In genomic region chr4:182384496-182385155, GRCh38 we compare ENCODE assay signal across 20 cellular contexts.
DNase-seq lines count a peak whose midpoint lies in the region; ATAC-seq and TF ChIP-seq lines count a peak whose summit lies in the region.
"Had no signal": no experiment of that assay in that cellular context is flagged by ENCODE, and none has a peak within 500 bp of the region (broad histone marks: within the 10 kb centered on the region; RNA-seq: fewer than 3 reads in every experiment).

No MANE protein-coding gene starts in this region.

- peaks cover 17% of the 10 kb centered on the region for H3K4me1 Mint-ChIP-seq in neural crest cell
- H3K4me1 Mint-ChIP-seq: naive thymus-derived CD4-positive, alpha-beta T cell had no signal

- no peak for ATAC-seq in GM21825 (IDR thresholded peaks at IDR 0.05; ENCODE audit: unreplicated experiment)
- ATAC-seq: naive thymus-derived CD4-positive, alpha-beta T cell had no signal

- H3K4me3 ChIP-seq in NT2/D1 (ENCODE audit: insufficient read length, low read depth) (no peak overlapping the region), hepatocyte (no peak overlapping the region)
- H3K4me3 ChIP-seq: adrenal gland, BLaER1, prostate gland, uterus had no signal

- no peaks in the 10 kb centered on the region for H3K9me2 ChIP-seq in hepatocyte (replicated peaks; ENCODE audit: insufficient read depth)

- peak overlapping the region; percentile 58 for H2AFZ ChIP-seq in hepatocyte

- H4K20me1 ChIP-seq in hepatocyte (ENCODE audit: insufficient read depth, poor library complexity, severe bottlenecking), result no peaks in the 10 kb centered on the region
- H4K20me1 ChIP-seq: BLaER1 had no signal

- H3K4me1 ChIP-seq in NT2/D1 (ENCODE audit: insufficient read depth, insufficient read length) (peaks cover 3% of the 10 kb centered on the region), hepatocyte (ENCODE audit: insufficient read depth) (peaks cover 4% of the 10 kb centered on the region)
- H3K4me1 ChIP-seq: prostate gland, uterus had no signal

- no peak overlapping the region for H3K4me2 ChIP-seq in hepatocyte
- H3K4me2 ChIP-seq: BLaER1 had no signal

- peak overlapping the region; percentile 72 for H3K27ac Mint-ChIP-seq in neural crest cell (ENCODE audit: unreplicated experiment)
- H3K27ac Mint-ChIP-seq: activated T-cell treated with anti-CD3 and anti-CD28 coated beads, Interleukin-2, amount 50 U/mL, for 24 hours; dendritic cell treated with granulocyte-macrophage colony-stimulating factor and Interleukin-4, amounts not matched to agents 40 ng/mL and 50 ng/mL, for 4 days; naive thymus-derived CD4-positive, alpha-beta T cell had no signal

- no peaks in the 10 kb centered on the region for H3K27me3 Mint-ChIP-seq in neural crest cell (ENCODE audit: low read depth)
- H3K27me3 Mint-ChIP-seq: dendritic cell treated with granulocyte-macrophage colony-stimulating factor and Interleukin-4, amounts not matched to agents 40 ng/mL and 50 ng/mL, for 4 days; naive thymus-derived CD4-positive, alpha-beta T cell had no signal

- no peaks in the 10 kb centered on the region for H3K79me2 ChIP-seq in hepatocyte

- 57% methylated on average over 8 of the region's 8 CpGs for WGBS in hepatocyte (ENCODE audit: low lambda C conversion rate, missing lambda C conversion rate)

- peaks cover 15% of the 10 kb centered on the region for H3K36me3 Mint-ChIP-seq in neural crest cell (ENCODE audit: low read depth)
- H3K36me3 Mint-ChIP-seq: naive thymus-derived CD4-positive, alpha-beta T cell had no signal

- peak overlapping the region; percentile 65 for H3K27ac ChIP-seq in hepatocyte
- H3K27ac ChIP-seq: adrenal gland, BLaER1, prostate gland, uterus had no signal

- H3K36me3 ChIP-seq in NT2/D1 (ENCODE audit: insufficient read depth, insufficient read length, low read length) (no peaks in the 10 kb centered on the region), hepatocyte (replicated peaks; ENCODE audit: insufficient read depth, low read depth) (no peaks in the 10 kb centered on the region)
- H3K36me3 ChIP-seq: adrenal gland, prostate gland, uterus had no signal

- H3K4me3 Mint-ChIP-seq in neural crest cell, result peak overlapping the region; percentile 27
- H3K4me3 Mint-ChIP-seq: activated T-cell treated with anti-CD3 and anti-CD28 coated beads, Interleukin-2, amount 50 U/mL, for 24 hours; dendritic cell treated with granulocyte-macrophage colony-stimulating factor and Interleukin-4, amounts not matched to agents 40 ng/mL and 50 ng/mL, for 4 days; naive thymus-derived CD4-positive, alpha-beta T cell had no signal

- DNase-seq in EH (ENCODE audit: low read depth) (peak; percentile 13), NT2/D1 (ENCODE audit: low read depth, low spot score) (peak; percentile 22), hepatocyte (ENCODE audit: low spot score) (no peak), neural crest cell (ENCODE audit: low read depth, low spot score) (no peak), GDM1 (lab: John Stamatoyannopoulos, UW) (no peak), activated T-cell treated with anti-CD3 and anti-CD28 coated beads for 4 hours (no peak), DMS53 treated with DMSO at 0.1 percent for 48 hours (lab: John Stamatoyannopoulos, UW; ENCODE audit: unreplicated experiment) (no peak)
- DNase-seq: ACHN; activated T-cell treated with anti-CD3 and anti-CD28 coated beads, Interleukin-2, amount 50 U/mL, for 24 hours; adrenal gland; hippocampal formation; mesenchymal stem cell; naive thymus-derived CD4-positive, alpha-beta T cell; NCI-H1930; SIG-M5; uterus had no signal

- H3K9me3 ChIP-seq in NT2/D1 (ENCODE audit: insufficient read depth, low read length), result peaks cover 7% of the 10 kb centered on the region; the same call in 1 of the 2 replicates
- H3K9me3 ChIP-seq in hepatocyte (ENCODE audit: low read depth), result no peaks in the 10 kb centered on the region
- H3K9me3 ChIP-seq: adrenal gland, prostate gland, uterus had no signal

- H3K9me3 Mint-ChIP-seq in neural crest cell, result no peaks in the 10 kb centered on the region
- H3K9me3 Mint-ChIP-seq: activated T-cell treated with anti-CD3 and anti-CD28 coated beads, Interleukin-2, amount 50 U/mL, for 24 hours; dendritic cell treated with granulocyte-macrophage colony-stimulating factor and Interleukin-4, amounts not matched to agents 40 ng/mL and 50 ng/mL, for 4 days had no signal

- no peak overlapping the region for H3K9ac ChIP-seq in NT2/D1 (ENCODE audit: insufficient read length, low read depth)
- H3K9ac ChIP-seq: BLaER1 had no signal

- no peak for TF ChIP-seq CTCF in hepatocyte (IDR thresholded peaks at IDR 0.05; ENCODE audit: poor library complexity)
- TF ChIP-seq CTCF in neural crest cell (conservative IDR thresholded peaks at IDR 0.05), result no peak

- H3K27me3 ChIP-seq in NT2/D1 (ENCODE audit: insufficient read depth, insufficient read length) (no peaks in the 10 kb centered on the region), hepatocyte (no peaks in the 10 kb centered on the region)
- H3K27me3 ChIP-seq: adrenal gland, BLaER1, uterus had no signal

Comparison
In these comparisons a context has a peak if more than half of its experiments do, and no peak if none do; other contexts are left out.
1. DNase-seq: peak in EH (single experiment) and NT2/D1 (single experiment); none in hepatocyte (single experiment), neural crest cell (single experiment), GDM1 (single experiment), activated T-cell treated with anti-CD3 and anti-CD28 coated beads for 4 hours (single experiment) and DMS53 treated with DMSO at 0.1 percent for 48 hours (single experiment).